In genomic region chr10:14536269-14536903, GRCh38 we compare ENCODE assay signal across 1 cellular context.
TF ChIP-seq lines count a peak whose summit lies in the region.

No MANE protein-coding gene starts in this region.

TF ChIP-seq in HepG2, 621 proteins besides CTCF, POLR2A, EP300 and RAD21 (continued from another document):
- TF ChIP-seq FOXJ3 (CRISPR knock-in tag; IDR thresholded peaks at IDR 0.05; ENCODE audit: borderline replicate concordance) (0 out of 2 replicates have a peak, but pooled peaks have one; percentile 5), ZC3H13 (CRISPR knock-in tag; IDR thresholded peaks at IDR 0.05) (no peak)
- TF ChIP-seq, protein P1, sequence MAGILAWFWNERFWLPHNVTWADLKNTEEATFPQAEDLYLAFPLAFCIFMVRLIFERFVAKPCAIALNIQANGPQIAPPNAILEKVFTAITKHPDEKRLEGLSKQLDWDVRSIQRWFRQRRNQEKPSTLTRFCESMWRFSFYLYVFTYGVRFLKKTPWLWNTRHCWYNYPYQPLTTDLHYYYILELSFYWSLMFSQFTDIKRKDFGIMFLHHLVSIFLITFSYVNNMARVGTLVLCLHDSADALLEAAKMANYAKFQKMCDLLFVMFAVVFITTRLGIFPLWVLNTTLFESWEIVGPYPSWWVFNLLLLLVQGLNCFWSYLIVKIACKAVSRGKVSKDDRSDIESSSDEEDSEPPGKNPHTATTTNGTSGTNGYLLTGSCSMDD (CRISPR knock-in tag; IDR thresholded peaks at IDR 0.05), result no peak
